Comparison of ENCODE assay signal across 8 cellular contexts in the genomic region with DNA sequence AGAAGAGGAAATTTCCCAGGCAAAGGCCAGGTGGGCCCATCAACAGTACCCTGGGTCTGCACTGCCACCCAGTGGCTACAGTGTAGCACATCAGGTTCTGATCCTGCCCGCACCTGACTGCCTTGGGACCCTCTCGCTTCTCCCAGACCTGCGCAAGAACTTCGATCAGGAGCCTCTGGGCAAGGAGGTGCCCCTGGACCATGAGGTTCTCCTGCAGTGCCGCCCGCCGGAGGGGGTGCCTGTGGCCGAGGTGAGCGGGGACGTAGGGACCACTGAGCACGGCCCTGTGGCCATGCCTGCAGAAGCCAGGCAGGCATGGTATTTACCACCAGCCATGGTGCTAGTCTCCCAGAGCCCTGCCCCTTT. TPM values are rescaled to one million over a fixed set of nuclear protein-coding genes. Genes with fewer than 3 reads are reported as not detected.
DNase-seq lines count a peak whose midpoint lies in the region; ATAC-seq, FAIRE-seq and TF ChIP-seq lines count a peak whose summit lies in the region.

No MANE protein-coding gene starts in this region.

- H3K4me3 ChIP-seq in BE2C (ENCODE audit: low read depth, low read length) (no peak overlapping the region), bronchial epithelial cell (ENCODE audit: low read depth, low read length) (no peak overlapping the region), HepG2 (replicated peaks in 1 of 3; ENCODE audit: insufficient read depth in 1 of 3, low read depth in 2 of 3, low read length in 3 of 3) (no peak overlapping the region)

- H3K27me3 ChIP-seq in BE2C = no peaks in the 10 kb centered on the region
- no peaks in the 10 kb centered on the region for H3K27me3 ChIP-seq in bronchial epithelial cell (ENCODE audit: control insufficient read depth, insufficient read depth, low read length)
- H3K27me3 ChIP-seq in HepG2 (ENCODE audit: control insufficient read depth in 1 of 2, insufficient read depth in 2 of 2, low read length in 2 of 2) = peaks cover 0 to 9% of the 10 kb centered on the region in 2 experiments; a peak in 3 of 5 replicates

- H3K36me3 ChIP-seq in BE2C = peaks cover 96% of the 10 kb centered on the region
- peaks cover 43% of the 10 kb centered on the region for H3K36me3 ChIP-seq in bronchial epithelial cell (ENCODE audit: control insufficient read depth, insufficient read depth, low read length)
- no peaks in the 10 kb centered on the region for H3K36me3 ChIP-seq in HepG2 (replicated peaks in 1 of 2; ENCODE audit: control insufficient read depth in 1 of 2, insufficient read depth in 2 of 2, low read length in 2 of 2)

- peak; percentile 87 for ATAC-seq in HepG2
- ATAC-seq in activated CD4-positive, CD25-positive, alpha-beta regulatory T cell treated with anti-CD3 and anti-CD28 coated beads, Interleukin-2, amount 50 U/mL, for 24 hours = no peak
- ATAC-seq in GM18517 (IDR thresholded peaks at IDR 0.05; ENCODE audit: unreplicated experiment) = no peak

- BruUV-seq in HepG2 (replicated peaks; lab: Mats Ljungman, UMichigan) = no TSS peak

- no peak overlapping the region for H3K27ac ChIP-seq in HepG2 (ENCODE audit: extremely low read length, insufficient read depth, low read length)

- in situ Hi-C loops in HepG2 (cut with HindIII; ENCODE audit: extremely low pct_ligation_motif_present, low pct_unique_long_range_greater_than_20kb) = loop anchor here (5.0 kb wide), 1 partner anchor 378 kb away; no protein-coding TSS in a partner anchor

- TF ChIP-seq CTCF in BE2C (IDR thresholded peaks at IDR 0.05; ENCODE audit: low read depth, low read length) = peak; percentile 70
- peak; percentile 69 for TF ChIP-seq CTCF in bronchial epithelial cell (IDR thresholded peaks at IDR 0.05; ENCODE audit: insufficient read depth, low read length, severe bottlenecking)
- peak; percentile 88 for TF ChIP-seq CTCF in HepG2 (CRISPR knock-in tag; IDR thresholded peaks at IDR 0.05)

- WGBS in HepG2 (ENCODE audit: low lambda C conversion rate) = 4% methylated on average over 5 of the region's 11 CpGs

- no peaks in the 10 kb centered on the region for H3K79me2 ChIP-seq in HepG2 (ENCODE audit: insufficient read depth, low read length)

- FAIRE-seq in H54 (lab: Jason Lieb, UNC) (peak; percentile 27), bronchial epithelial cell (lab: Jason Lieb, UNC) (no peak), HepG2 (lab: Jason Lieb, UNC) (peak; percentile 56)

- no peak overlapping the region for H2AFZ ChIP-seq in HepG2 (ENCODE audit: low read length)

- POLR2A ChIA-PET in HepG2 (lab: Yijun Ruan, JAX) = no interaction called here

- peaks cover 2% of the 10 kb centered on the region; the same call in 1 of the 2 replicates for H3K4me1 ChIP-seq in BE2C
- peaks cover 2% of the 10 kb centered on the region for H3K4me1 ChIP-seq in HepG2 (ENCODE audit: insufficient read depth, low read length)

- TF ChIP-seq EP300 in HepG2 (IDR thresholded peaks at IDR 0.05; ENCODE audit: low read depth in 2 of 2, low read length in 2 of 2) = no peak
- TF ChIP-seq EP300 in HepG2 (CRISPR knock-in tag; IDR thresholded peaks at IDR 0.05; ENCODE audit: borderline replicate concordance) = no peak

- TF ChIP-seq RAD21 in HepG2 (CRISPR knock-in tag; IDR thresholded peaks at IDR 0.05) = peak; percentile 51; the same call in 1 of the 2 replicates

- peak; percentile 67 for DNase-seq in BE2C
- DNase-seq in H54 (ENCODE audit: insufficient read length, low spot score) = peak; percentile 72
- DNase-seq in SK-N-DZ (ENCODE audit: low spot score) = peak; percentile 50
- no peak for DNase-seq in bronchial epithelial cell (ENCODE audit: low read depth)
- DNase-seq in HepG2 (ENCODE audit: low spot score) = peak; percentile 28
- peak; percentile 78 for DNase-seq in superior temporal gyrus (ENCODE audit: extremely low spot score)

- H3K4me2 ChIP-seq in HepG2 (ENCODE audit: low read depth, low read length) = no peak overlapping the region

- intact Hi-C loops in HepG2 (cut with micrococcal nuclease; ENCODE audit: unreplicated experiment) = no loop called here

- CTCF ChIA-PET in HepG2 (lab: Yijun Ruan, JAX; ENCODE audit: low intra/inter-chr PET ratio, low total read pairs) = interaction anchor here (0.7 to 1.9 kb wide), 4 partner anchors 15 to 382 kb away, joined by 4 to 8 read pairs (median 4); no protein-coding TSS in a partner anchor

- H3K9me3 ChIP-seq in BE2C (no peaks in the 10 kb centered on the region), HepG2 (ENCODE audit: low read length) (no peaks in the 10 kb centered on the region)

- no peaks in the 10 kb centered on the region for H4K20me1 ChIP-seq in HepG2 (ENCODE audit: insufficient read depth, low read length)

- no peak for TF ChIP-seq POLR2A in H54 (IDR thresholded peaks at IDR 0.05; ENCODE audit: low read depth, low read length)
- no peak for TF ChIP-seq POLR2A in HepG2 (IDR thresholded peaks at IDR 0.05; ENCODE audit: insufficient read depth in 1 of 2, low read depth in 2 of 2, low read length in 2 of 2)

- no peak overlapping the region for H3K9ac ChIP-seq in HepG2 (ENCODE audit: insufficient read depth, low read depth, low read length)

TF ChIP-seq in HepG2, 621 proteins besides CTCF, POLR2A, EP300 and RAD21 (continues in another document):
- TF ChIP-seq, protein P1, sequence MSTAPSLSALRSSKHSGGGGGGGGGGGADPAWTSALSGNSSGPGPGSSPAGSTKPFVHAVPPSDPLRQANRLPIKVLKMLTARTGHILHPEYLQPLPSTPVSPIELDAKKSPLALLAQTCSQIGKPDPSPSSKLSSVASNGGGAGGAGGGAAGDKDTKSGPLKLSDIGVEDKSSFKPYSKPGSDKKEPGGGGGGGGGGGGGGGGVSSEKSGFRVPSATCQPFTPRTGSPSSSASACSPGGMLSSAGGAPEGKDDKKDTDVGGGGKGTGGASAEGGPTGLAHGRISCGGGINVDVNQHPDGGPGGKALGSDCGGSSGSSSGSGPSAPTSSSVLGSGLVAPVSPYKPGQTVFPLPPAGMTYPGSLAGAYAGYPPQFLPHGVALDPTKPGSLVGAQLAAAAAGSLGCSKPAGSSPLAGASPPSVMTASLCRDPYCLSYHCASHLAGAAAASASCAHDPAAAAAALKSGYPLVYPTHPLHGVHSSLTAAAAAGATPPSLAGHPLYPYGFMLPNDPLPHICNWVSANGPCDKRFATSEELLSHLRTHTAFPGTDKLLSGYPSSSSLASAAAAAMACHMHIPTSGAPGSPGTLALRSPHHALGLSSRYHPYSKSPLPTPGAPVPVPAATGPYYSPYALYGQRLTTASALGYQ (CRISPR knock-in tag; IDR thresholded peaks at IDR 0.05) = no peak
- peak; percentile 80 for TF ChIP-seq STAG1 (CRISPR knock-in tag; IDR thresholded peaks at IDR 0.05)

RNA-seq across cellular contexts. Expression of a gene that starts 33.9 kb away (rescaled TPM):
- polyA plus RNA-seq in BE2C (2012; ENCODE audit: insufficient read depth, insufficient read length, low read depth) = 7.7 TPM
- polyA plus RNA-seq in SK-N-DZ (2014; cell fraction: cytosol; rRNA removed) = 4.3 and 4.8 TPM in 2 replicates
- 2.7 and 3.3 TPM in 2 replicates for polyA plus RNA-seq in SK-N-DZ (2014; cell fraction: nucleus; rRNA removed)
- total RNA-seq in bronchial epithelial cell (0.53 and 0.77 TPM in 2 replicates), HepG2 (2016; rRNA removed; fragmentation: Illumina TruSeq; extraction: Trizol) (5.3 and 8.6 TPM in 2 replicates)
- total RNA-seq in HepG2 (2016; cell fraction: cytosol; rRNA removed; fragmentation: Illumina TruSeq; extraction: Trizol; ENCODE audit: low read depth) = 3.3 and 4.1 TPM in 2 replicates
- total RNA-seq in HepG2 (2016; cell fraction: insoluble cytoplasmic fraction; rRNA removed; fragmentation: Illumina TruSeq; extraction: Trizol) = 5.0 and 9.4 TPM in 2 replicates
- total RNA-seq in HepG2 (2016; cell fraction: membrane; rRNA removed; fragmentation: Illumina TruSeq; extraction: Trizol) = 6.3 and 7.6 TPM in 2 replicates
- 9.6 and 10.1 TPM in 2 replicates for total RNA-seq in HepG2 (2016; cell fraction: nucleus; rRNA removed; fragmentation: Illumina TruSeq; extraction: Trizol)
- polyA plus RNA-seq in HepG2 (2011; rRNA removed) = 11.8 and 14.4 TPM in 2 replicates
- 11.4 and 13.2 TPM in 2 replicates for polyA plus RNA-seq in HepG2 (2011; cell fraction: cytosol; rRNA removed)
- polyA plus RNA-seq in HepG2 (2011; cell fraction: nucleus; rRNA removed) = 10.9 and 11.3 TPM in 2 replicates
- 13.5 and 17.5 TPM in 2 replicates for polyA plus RNA-seq in HepG2 (2012)
- polyA plus RNA-seq in HepG2 (2016; cell fraction: cytosol; fragmentation: Illumina TruSeq; extraction: Trizol; ENCODE audit: low read depth) = 5.1 and 5.8 TPM in 2 replicates
- polyA plus RNA-seq in HepG2 (2016; cell fraction: insoluble cytoplasmic fraction; fragmentation: Illumina TruSeq; extraction: Trizol; ENCODE audit: low read depth) = 6.5 and 10.2 TPM in 2 replicates
- 8.9 and 9.6 TPM in 2 replicates for polyA plus RNA-seq in HepG2 (2016; cell fraction: membrane; fragmentation: Illumina TruSeq; extraction: Trizol; ENCODE audit: low read depth)
- polyA plus RNA-seq in HepG2 (2016; cell fraction: nucleus; fragmentation: Illumina TruSeq; extraction: Trizol; ENCODE audit: insufficient read depth, low read depth) = 19.0 and 21.6 TPM in 2 replicates
- polyA minus RNA-seq in HepG2 (2011; rRNA and poly(A)+ RNA removed; ENCODE audit: low replicate concordance) = 18.5 and 33.8 TPM in 2 replicates
- polyA minus RNA-seq in HepG2 (2011; cell fraction: cytosol; rRNA and poly(A)+ RNA removed) = 8.6 and 10.2 TPM in 2 replicates
- 11.1 and 12.4 TPM in 2 replicates for polyA minus RNA-seq in HepG2 (2011; cell fraction: nucleus; rRNA and poly(A)+ RNA removed)
